1 cellular context compared by ENCODE assay signal in the genomic region with DNA sequence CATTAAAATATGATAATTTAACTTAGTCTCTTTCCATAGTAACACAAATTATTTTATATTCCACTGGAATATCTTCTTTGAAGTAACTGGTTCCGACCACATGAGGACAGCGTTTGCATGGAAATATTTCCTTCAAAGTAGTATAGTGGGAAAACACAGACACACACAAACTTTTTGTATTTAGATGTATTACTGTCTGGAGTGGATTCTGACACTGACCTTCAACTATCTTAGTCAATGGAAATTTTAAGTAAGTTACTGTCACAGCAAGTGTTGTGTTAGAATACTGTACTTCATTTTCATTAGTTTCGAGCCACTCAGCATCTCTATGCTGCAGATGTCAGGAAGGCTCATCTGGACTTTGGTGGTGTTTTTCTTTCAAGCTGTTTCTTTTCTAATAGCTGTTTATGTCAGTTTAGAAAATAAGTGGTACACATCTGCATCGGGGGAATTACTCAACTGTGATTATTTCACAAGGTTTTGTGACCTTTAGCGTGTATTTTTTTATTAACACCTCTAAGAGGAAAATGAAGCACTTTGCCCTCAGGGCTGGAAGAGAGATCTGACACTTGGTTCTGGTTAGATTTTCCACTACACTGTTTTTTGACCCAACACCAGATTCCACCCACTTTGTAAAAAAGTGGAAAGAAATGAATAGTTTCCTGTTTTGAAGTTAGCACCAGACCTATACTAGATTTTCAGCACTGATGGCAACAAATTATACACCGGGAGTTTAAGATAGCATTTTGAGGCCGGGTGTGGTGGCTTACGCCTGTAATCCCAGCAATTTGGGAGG.
TF ChIP-seq lines count a peak whose summit lies in the region.

No MANE protein-coding gene starts in this region.

TF ChIP-seq in HCT116, 20 proteins besides CTCF, POLR2A, EP300 and RAD21 (continued from another document):
- TF ChIP-seq MAX (IDR thresholded peaks at IDR 0.05) = no peak
- TF ChIP-seq CEBPB (IDR thresholded peaks at IDR 0.05; ENCODE audit: low read depth) = no peak
- TF ChIP-seq EZH2phosphoT487 (IDR thresholded peaks at IDR 0.05; ENCODE audit: borderline replicate concordance) = no peak
- no peak for TF ChIP-seq CBX3 (IDR thresholded peaks at IDR 0.05; ENCODE audit: low read depth)
- no peak for TF ChIP-seq ATF3 (IDR thresholded peaks at IDR 0.05)
- TF ChIP-seq SP1 (IDR thresholded peaks at IDR 0.05; ENCODE audit: low read depth) = no peak
- no peak for TF ChIP-seq EZH2 (IDR thresholded peaks at IDR 0.05)
- TF ChIP-seq ELF1 (IDR thresholded peaks at IDR 0.05; ENCODE audit: borderline replicate concordance, low read depth) = no peak
